25 cellular contexts compared by ENCODE assay signal in the genomic region with DNA sequence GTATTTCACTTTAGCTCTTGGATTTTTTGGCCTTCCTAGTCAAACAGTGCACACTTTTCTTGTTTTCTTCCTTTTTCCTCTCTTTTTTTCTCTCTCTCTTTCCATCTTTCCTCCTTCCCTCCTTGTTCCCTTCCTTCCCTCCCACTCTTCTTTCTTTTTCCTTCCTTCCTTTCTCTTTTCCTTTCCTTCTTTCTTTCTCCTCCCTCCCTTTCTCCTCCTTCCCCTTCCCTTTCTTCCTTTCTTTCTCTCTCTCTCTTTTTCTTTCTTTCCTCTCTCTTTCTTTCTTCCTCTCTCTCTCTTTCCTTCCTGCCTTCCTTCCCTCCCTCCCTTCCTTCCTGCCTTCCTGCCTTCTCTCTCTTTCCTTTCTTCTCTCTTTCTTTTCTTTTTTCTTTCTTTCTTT.
"Had no signal": no experiment of that assay in that cellular context is flagged by ENCODE, and none has a peak within 500 bp of the region (broad histone marks: within the 10 kb centered on the region; RNA-seq: fewer than 3 reads in every experiment).

No MANE protein-coding gene starts in this region.

- ATAC-seq: effector memory CD8-positive, alpha-beta T cell; esophagus mucosa; gastrocnemius medialis; heart right ventricle; left cardiac atrium; left lung; left ventricle myocardium superior; lower lobe of right lung; mucosa of descending colon; naive thymus-derived CD8-positive, alpha-beta T cell had no signal

- H3K27ac Mint-ChIP-seq: dendritic cell treated with granulocyte-macrophage colony-stimulating factor and Interleukin-4, amounts not matched to agents 40 ng/mL and 50 ng/mL, for 4 days; effector memory CD8-positive, alpha-beta T cell; endodermal cell; mesothelial cell of epicardium; naive B cell; naive thymus-derived CD8-positive, alpha-beta T cell had no signal

- DNase-seq: cortex of kidney; effector CD8-positive, alpha-beta T cell; effector memory CD8-positive, alpha-beta T cell; endodermal cell; erythroblast; esophagus squamous epithelium; foreskin fibroblast; foreskin melanocyte; gastrocnemius medialis; glutamatergic neuron; head of caudate nucleus; heart right ventricle; hippocampal formation; left cardiac atrium; left lung; left ventricle myocardium superior; lower lobe of right lung; mesenchymal stem cell; mucosa of descending colon; naive B cell; naive thymus-derived CD8-positive, alpha-beta T cell had no signal

- H3K4me1 ChIP-seq: esophagus squamous epithelium, gastrocnemius medialis, left lung, lower lobe of right lung had no signal

- H3K4me3 ChIP-seq: esophagus squamous epithelium, gastrocnemius medialis, heart right ventricle, left lung, lower lobe of right lung, mucosa of descending colon had no signal

- H3K4me1 Mint-ChIP-seq: endodermal cell; naive B cell; naive thymus-derived CD8-positive, alpha-beta T cell had no signal

- H3K36me3 ChIP-seq: esophagus squamous epithelium, gastrocnemius medialis, heart right ventricle, left lung, lower lobe of right lung had no signal

- H3K4me3 Mint-ChIP-seq: dendritic cell treated with granulocyte-macrophage colony-stimulating factor and Interleukin-4, amounts not matched to agents 40 ng/mL and 50 ng/mL, for 4 days; effector memory CD8-positive, alpha-beta T cell; endodermal cell; mesothelial cell of epicardium; naive B cell; naive thymus-derived CD8-positive, alpha-beta T cell had no signal

- H3K27ac ChIP-seq: epithelial cell of prostate, esophagus squamous epithelium, gastrocnemius medialis, heart right ventricle, left lung, lower lobe of right lung had no signal

- H3K27me3 Mint-ChIP-seq: dendritic cell treated with granulocyte-macrophage colony-stimulating factor and Interleukin-4, amounts not matched to agents 40 ng/mL and 50 ng/mL, for 4 days; naive B cell had no signal

- H3K27me3 ChIP-seq: esophagus squamous epithelium, gastrocnemius medialis, left lung had no signal

- H3K9me3 Mint-ChIP-seq: endodermal cell had no signal

- H3K36me3 Mint-ChIP-seq: mesothelial cell of epicardium; naive B cell; naive thymus-derived CD8-positive, alpha-beta T cell had no signal

- H3K9me3 ChIP-seq: esophagus squamous epithelium, gastrocnemius medialis, left lung, lower lobe of right lung, mucosa of descending colon had no signal
